ENCODE assay signal across 11 cellular contexts in the genomic region with DNA sequence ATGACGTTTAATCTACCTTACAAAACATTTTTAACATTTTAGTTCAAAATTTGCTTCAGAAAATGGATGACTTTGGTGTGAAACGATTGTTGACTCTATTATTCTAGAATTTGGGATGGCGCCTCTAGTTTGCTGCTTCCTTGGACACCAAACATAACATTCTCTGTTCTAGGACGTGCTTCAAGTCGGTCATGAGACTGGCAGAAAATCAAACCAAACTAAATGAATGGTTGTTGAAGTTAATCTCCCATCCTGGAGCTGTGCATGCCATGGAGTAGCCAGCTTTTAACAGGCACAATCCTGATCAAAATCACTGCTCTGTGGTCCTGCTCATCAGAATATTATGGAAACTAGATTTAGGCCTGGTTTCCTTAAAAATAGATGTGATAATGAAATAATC. TPM values are rescaled to one million over a fixed set of nuclear protein-coding genes. Genes with fewer than 3 reads are reported as not detected.
DNase-seq lines count a peak whose midpoint lies in the region; ATAC-seq and TF ChIP-seq lines count a peak whose summit lies in the region.
"Had no signal": no experiment of that assay in that cellular context is flagged by ENCODE, and none has a peak within 500 bp of the region (broad histone marks: within the 10 kb centered on the region; RNA-seq: fewer than 3 reads in every experiment).

No MANE protein-coding gene starts in this region.

- ATAC-seq in heart right ventricle = peak in 6 of 8 donors; percentile 46 to 90 (median 66)
- ATAC-seq in HG02981 (IDR thresholded peaks at IDR 0.05; ENCODE audit: unreplicated experiment) = no peak
- ATAC-seq: stimulated activated memory B cell treated with anti-CD40 and anti-IgM and Interleukin-4, amounts not matched to agents 10 μg/mL and 1 μg/mL and 100 μg/mL, for 72 hours had no signal

- H3K4me3 ChIP-seq in astrocyte of the spinal cord (ENCODE audit: low read depth, low read length) (no peak overlapping the region), heart right ventricle (no peak overlapping the region), sigmoid colon (no peak overlapping the region)

- H3K27me3 ChIP-seq in heart right ventricle = no peaks in the 10 kb centered on the region
- H3K27me3 ChIP-seq in sigmoid colon = no peaks in the 10 kb centered on the region

- H3K9me3 ChIP-seq in heart right ventricle = no peaks in the 10 kb centered on the region
- no peaks in the 10 kb centered on the region for H3K9me3 ChIP-seq in sigmoid colon

- peak; percentile 40 for DNase-seq in AG20443 (ENCODE audit: low spot score)
- peak; percentile 74 for DNase-seq in astrocyte of the spinal cord (ENCODE audit: low read depth, low spot score)
- no peak for DNase-seq in heart right ventricle
- DNase-seq in sigmoid colon = no peak
- no peak for DNase-seq in NCI-H748 (lab: John Stamatoyannopoulos, UW; ENCODE audit: unreplicated experiment)
- DNase-seq in NCI-H748 treated with DMSO at 0.1 percent for 48 hours (lab: John Stamatoyannopoulos, UW) = no peak
- no peak for DNase-seq in stimulated activated CD4-positive, alpha-beta T cell treated with anti-CD3 and anti-CD28 coated beads, Interleukin-15, amount 100 ng/mL, for 24 hours
- DNase-seq: NCI-H510A treated with DMSO at 0.1 percent for 48 hours, T-helper 1 cell had no signal

- in situ Hi-C loops in astrocyte of the spinal cord (cut with HindIII; ENCODE audit: low sequenced_read_pairs) = no loop called here

- WGBS in heart right ventricle, 2 donors = 39 to 53% methylated on average over 5 of the region's 5 CpGs
- 78 to 81% methylated on average over 5 of the region's 5 CpGs for WGBS in sigmoid colon, 2 donors

- intact Hi-C loops in heart right ventricle (cut with DNase I) (no loop called here), sigmoid colon (cut with DNase I) (no loop called here)

- TF ChIP-seq EP300 in sigmoid colon (IDR thresholded peaks at IDR 0.05) = no peak

- H3K36me3 ChIP-seq in heart right ventricle (peaks cover 0 to 14% (median 0%) of the 10 kb centered on the region in 9 donors), sigmoid colon (no peaks in the 10 kb centered on the region)

- TF ChIP-seq CTCF in astrocyte of the spinal cord (IDR thresholded peaks at IDR 0.05; ENCODE audit: low read depth, low read length) = no peak
- no peak for TF ChIP-seq CTCF in heart right ventricle (IDR thresholded peaks at IDR 0.05)
- no peak for TF ChIP-seq CTCF in sigmoid colon (IDR thresholded peaks at IDR 0.05)

- peaks cover 0 to 36% (median 17%) of the 10 kb centered on the region in 9 donors for H3K4me1 ChIP-seq in heart right ventricle
- peaks cover 0 to 31% (median 23%) of the 10 kb centered on the region in 4 donors for H3K4me1 ChIP-seq in sigmoid colon

- TF ChIP-seq POLR2A in sigmoid colon (IDR thresholded peaks at IDR 0.05) = no peak

- H3K27ac ChIP-seq in heart right ventricle = peak overlapping the region in 8 of 10 donors; percentile 28 to 63 (median 54)
- peak overlapping the region; percentile 48 to 80 (median 73) for H3K27ac ChIP-seq in sigmoid colon

RNA-seq across cellular contexts. Expression of a gene that starts 9.6 kb away (rescaled TPM):
- 100 to 1,000 TPM; 105 to 199 (median 127) TPM for total RNA-seq in heart right ventricle
- polyA plus RNA-seq in heart right ventricle = 100 to 1,000 TPM in 1 of 2 donors, 10 to 100 TPM in 1; 63.2 to 129 TPM
- total RNA-seq in sigmoid colon = 10 to 100 TPM; 49.4 to 66.7 (median 55.9) TPM
- 10 to 100 TPM; 47.2 to 91.8 (median 61.9) TPM for polyA plus RNA-seq in sigmoid colon

RNA-seq across cellular contexts. Expression of a gene that starts 59.1 kb away (rescaled TPM):
- total RNA-seq in heart right ventricle (100 to 1,000 TPM; 132 to 214 (median 187) TPM), sigmoid colon (10 to 100 TPM; 73.7 to 84.5 (median 80.0) TPM)
- polyA plus RNA-seq in heart right ventricle (10 to 100 TPM; 36.7 to 74.0 TPM), sigmoid colon (10 to 100 TPM; 31.8 to 55.5 (median 41.4) TPM)

Comparison
In these comparisons a context has a peak if more than half of its experiments do, and no peak if none do; other contexts are left out.
1. DNase-seq: peak in AG20443 (single experiment) and astrocyte of the spinal cord (single experiment); none in heart right ventricle (0 of 2), sigmoid colon (single experiment), NCI-H748 (single experiment), NCI-H748 treated with DMSO at 0.1 percent for 48 hours (single experiment) and stimulated activated CD4-positive, alpha-beta T cell treated with anti-CD3 and anti-CD28 coated beads, Interleukin-15, amount 100 ng/mL, for 24 hours (single experiment).